Comparison of ENCODE assay signal across 1 cellular context in the genomic region with DNA sequence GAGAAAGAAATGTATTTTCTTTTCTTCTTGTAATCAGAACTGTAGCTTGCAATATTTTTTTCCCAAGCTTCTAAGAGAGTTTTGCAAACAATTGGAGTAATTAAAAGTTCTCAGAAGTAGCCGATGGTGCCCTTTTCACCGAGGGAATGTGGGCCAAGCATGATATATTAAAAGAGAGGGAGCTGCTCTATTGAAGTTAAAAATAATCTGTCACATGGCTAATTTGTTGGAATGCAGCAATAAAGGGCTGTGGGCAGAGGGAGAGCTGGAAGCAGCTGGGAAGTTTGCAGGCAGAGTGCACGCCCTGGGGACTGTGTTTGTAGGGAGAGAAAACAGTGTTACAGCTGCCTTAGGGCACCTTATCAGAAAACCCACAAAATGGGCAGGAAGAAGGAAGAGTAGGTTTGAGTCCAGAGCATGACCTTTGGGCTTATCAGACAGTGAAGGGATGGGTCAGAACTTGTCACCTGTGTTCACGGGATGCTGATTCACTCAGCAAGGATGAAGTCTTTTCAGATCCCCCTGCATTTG.
TF ChIP-seq lines count a peak whose summit lies in the region.

No MANE protein-coding gene starts in this region.

TF ChIP-seq in HepG2, 621 proteins besides CTCF, POLR2A, EP300 and RAD21 (continued from another document and continues in another):
- TF ChIP-seq, protein P1, sequence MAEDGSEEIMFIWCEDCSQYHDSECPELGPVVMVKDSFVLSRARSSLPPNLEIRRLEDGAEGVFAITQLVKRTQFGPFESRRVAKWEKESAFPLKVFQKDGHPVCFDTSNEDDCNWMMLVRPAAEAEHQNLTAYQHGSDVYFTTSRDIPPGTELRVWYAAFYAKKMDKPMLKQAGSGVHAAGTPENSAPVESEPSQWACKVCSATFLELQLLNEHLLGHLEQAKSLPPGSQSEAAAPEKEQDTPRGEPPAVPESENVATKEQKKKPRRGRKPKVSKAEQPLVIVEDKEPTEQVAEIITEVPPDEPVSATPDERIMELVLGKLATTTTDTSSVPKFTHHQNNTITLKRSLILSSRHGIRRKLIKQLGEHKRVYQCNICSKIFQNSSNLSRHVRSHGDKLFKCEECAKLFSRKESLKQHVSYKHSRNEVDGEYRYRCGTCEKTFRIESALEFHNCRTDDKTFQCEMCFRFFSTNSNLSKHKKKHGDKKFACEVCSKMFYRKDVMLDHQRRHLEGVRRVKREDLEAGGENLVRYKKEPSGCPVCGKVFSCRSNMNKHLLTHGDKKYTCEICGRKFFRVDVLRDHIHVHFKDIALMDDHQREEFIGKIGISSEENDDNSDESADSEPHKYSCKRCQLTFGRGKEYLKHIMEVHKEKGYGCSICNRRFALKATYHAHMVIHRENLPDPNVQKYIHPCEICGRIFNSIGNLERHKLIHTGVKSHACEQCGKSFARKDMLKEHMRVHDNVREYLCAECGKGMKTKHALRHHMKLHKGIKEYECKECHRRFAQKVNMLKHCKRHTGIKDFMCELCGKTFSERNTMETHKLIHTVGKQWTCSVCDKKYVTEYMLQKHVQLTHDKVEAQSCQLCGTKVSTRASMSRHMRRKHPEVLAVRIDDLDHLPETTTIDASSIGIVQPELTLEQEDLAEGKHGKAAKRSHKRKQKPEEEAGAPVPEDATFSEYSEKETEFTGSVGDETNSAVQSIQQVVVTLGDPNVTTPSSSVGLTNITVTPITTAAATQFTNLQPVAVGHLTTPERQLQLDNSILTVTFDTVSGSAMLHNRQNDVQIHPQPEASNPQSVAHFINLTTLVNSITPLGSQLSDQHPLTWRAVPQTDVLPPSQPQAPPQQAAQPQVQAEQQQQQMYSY (CRISPR knock-in tag; IDR thresholded peaks at IDR 0.05): 0 out of 2 replicates have a peak, but pooled peaks have one; percentile 57
- TF ChIP-seq ZNF792 (CRISPR knock-in tag; IDR thresholded peaks at IDR 0.05) (0 out of 2 replicates have a peak, but pooled peaks have one; percentile 41), SIX4 (CRISPR knock-in tag; IDR thresholded peaks at IDR 0.05) (peak; percentile 41), RFXANK (CRISPR knock-in tag; IDR thresholded peaks at IDR 0.05) (0 out of 2 replicates have a peak, but pooled peaks have one; percentile 18), NFE2 (CRISPR knock-in tag; IDR thresholded peaks at IDR 0.05) (0 out of 2 replicates have a peak, but pooled peaks have one; percentile 32), FOXA3 (CRISPR knock-in tag; IDR thresholded peaks at IDR 0.05) (peak; percentile 79), MED8 (CRISPR knock-in tag; IDR thresholded peaks at IDR 0.05; ENCODE audit: insufficient replicate concordance) (peak; percentile 77), CBX5 (CRISPR knock-in tag; IDR thresholded peaks at IDR 0.05; ENCODE audit: borderline replicate concordance) (peak; percentile 89; the same call in 1 of the 2 replicates), GFI1 (CRISPR knock-in tag; IDR thresholded peaks at IDR 0.05; ENCODE audit: borderline replicate concordance) (peak; percentile 87), DR1 (CRISPR knock-in tag; IDR thresholded peaks at IDR 0.05) (no peak), ATF1 (CRISPR knock-in tag; IDR thresholded peaks at IDR 0.05) (peak; percentile 48; the same call in 1 of the 2 replicates), HDAC2 (CRISPR knock-in tag; IDR thresholded peaks at IDR 0.05) (peak; percentile 97), RELA (CRISPR knock-in tag; IDR thresholded peaks at IDR 0.05) (peak; percentile 50; the same call in 1 of the 2 replicates), ZSCAN30 (CRISPR knock-in tag; IDR thresholded peaks at IDR 0.05) (no peak), NR2F2 (IDR thresholded peaks at IDR 0.05; ENCODE audit: borderline replicate concordance, low read depth) (peak; percentile 74; the same call in 1 of the 2 replicates), ZNF552 (CRISPR knock-in tag; IDR thresholded peaks at IDR 0.05; ENCODE audit: borderline replicate concordance) (no peak), SNAI1 (CRISPR knock-in tag; IDR thresholded peaks at IDR 0.05; ENCODE audit: borderline replicate concordance) (0 out of 2 replicates have a peak, but pooled peaks have one; percentile 25), STAT5B (CRISPR knock-in tag; IDR thresholded peaks at IDR 0.05) (0 out of 2 replicates have a peak, but pooled peaks have one; percentile 45), FOXJ3 (CRISPR knock-in tag; IDR thresholded peaks at IDR 0.05; ENCODE audit: borderline replicate concordance) (peak; percentile 84), ZNF251 (CRISPR knock-in tag; IDR thresholded peaks at IDR 0.05) (no peak), ARNTL (CRISPR knock-in tag; IDR thresholded peaks at IDR 0.05) (peak; percentile 68; the same call in 1 of the 2 replicates), ZFP37 (CRISPR knock-in tag; IDR thresholded peaks at IDR 0.05; ENCODE audit: borderline replicate concordance) (no peak), ARID2 (CRISPR knock-in tag; IDR thresholded peaks at IDR 0.05; ENCODE audit: borderline replicate concordance) (0 out of 2 replicates have a peak, but pooled peaks have one; percentile 32), MIXL1 (CRISPR knock-in tag; IDR thresholded peaks at IDR 0.05) (peak; percentile 80; the same call in 1 of the 2 replicates)
- TF ChIP-seq, protein P2, sequence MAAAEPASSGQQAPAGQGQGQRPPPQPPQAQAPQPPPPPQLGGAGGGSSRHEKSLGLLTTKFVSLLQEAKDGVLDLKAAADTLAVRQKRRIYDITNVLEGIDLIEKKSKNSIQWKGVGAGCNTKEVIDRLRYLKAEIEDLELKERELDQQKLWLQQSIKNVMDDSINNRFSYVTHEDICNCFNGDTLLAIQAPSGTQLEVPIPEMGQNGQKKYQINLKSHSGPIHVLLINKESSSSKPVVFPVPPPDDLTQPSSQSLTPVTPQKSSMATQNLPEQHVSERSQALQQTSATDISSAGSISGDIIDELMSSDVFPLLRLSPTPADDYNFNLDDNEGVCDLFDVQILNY (CRISPR knock-in tag; conservative IDR thresholded peaks at IDR 0.05): no peak
- TF ChIP-seq, protein P3, sequence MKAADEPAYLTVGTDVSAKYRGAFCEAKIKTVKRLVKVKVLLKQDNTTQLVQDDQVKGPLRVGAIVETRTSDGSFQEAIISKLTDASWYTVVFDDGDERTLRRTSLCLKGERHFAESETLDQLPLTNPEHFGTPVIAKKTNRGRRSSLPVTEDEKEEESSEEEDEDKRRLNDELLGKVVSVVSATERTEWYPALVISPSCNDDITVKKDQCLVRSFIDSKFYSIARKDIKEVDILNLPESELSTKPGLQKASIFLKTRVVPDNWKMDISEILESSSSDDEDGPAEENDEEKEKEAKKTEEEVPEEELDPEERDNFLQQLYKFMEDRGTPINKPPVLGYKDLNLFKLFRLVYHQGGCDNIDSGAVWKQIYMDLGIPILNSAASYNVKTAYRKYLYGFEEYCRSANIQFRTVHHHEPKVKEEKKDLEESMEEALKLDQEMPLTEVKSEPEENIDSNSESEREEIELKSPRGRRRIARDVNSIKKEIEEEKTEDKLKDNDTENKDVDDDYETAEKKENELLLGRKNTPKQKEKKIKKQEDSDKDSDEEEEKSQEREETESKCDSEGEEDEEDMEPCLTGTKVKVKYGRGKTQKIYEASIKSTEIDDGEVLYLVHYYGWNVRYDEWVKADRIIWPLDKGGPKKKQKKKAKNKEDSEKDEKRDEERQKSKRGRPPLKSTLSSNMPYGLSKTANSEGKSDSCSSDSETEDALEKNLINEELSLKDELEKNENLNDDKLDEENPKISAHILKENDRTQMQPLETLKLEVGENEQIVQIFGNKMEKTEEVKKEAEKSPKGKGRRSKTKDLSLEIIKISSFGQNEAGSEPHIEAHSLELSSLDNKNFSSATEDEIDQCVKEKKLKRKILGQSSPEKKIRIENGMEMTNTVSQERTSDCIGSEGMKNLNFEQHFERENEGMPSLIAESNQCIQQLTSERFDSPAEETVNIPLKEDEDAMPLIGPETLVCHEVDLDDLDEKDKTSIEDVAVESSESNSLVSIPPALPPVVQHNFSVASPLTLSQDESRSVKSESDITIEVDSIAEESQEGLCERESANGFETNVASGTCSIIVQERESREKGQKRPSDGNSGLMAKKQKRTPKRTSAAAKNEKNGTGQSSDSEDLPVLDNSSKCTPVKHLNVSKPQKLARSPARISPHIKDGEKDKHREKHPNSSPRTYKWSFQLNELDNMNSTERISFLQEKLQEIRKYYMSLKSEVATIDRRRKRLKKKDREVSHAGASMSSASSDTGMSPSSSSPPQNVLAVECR (CRISPR knock-in tag; IDR thresholded peaks at IDR 0.05; ENCODE audit: borderline replicate concordance): peak; percentile 42; the same call in 1 of the 2 replicates
- TF ChIP-seq, protein P4, sequence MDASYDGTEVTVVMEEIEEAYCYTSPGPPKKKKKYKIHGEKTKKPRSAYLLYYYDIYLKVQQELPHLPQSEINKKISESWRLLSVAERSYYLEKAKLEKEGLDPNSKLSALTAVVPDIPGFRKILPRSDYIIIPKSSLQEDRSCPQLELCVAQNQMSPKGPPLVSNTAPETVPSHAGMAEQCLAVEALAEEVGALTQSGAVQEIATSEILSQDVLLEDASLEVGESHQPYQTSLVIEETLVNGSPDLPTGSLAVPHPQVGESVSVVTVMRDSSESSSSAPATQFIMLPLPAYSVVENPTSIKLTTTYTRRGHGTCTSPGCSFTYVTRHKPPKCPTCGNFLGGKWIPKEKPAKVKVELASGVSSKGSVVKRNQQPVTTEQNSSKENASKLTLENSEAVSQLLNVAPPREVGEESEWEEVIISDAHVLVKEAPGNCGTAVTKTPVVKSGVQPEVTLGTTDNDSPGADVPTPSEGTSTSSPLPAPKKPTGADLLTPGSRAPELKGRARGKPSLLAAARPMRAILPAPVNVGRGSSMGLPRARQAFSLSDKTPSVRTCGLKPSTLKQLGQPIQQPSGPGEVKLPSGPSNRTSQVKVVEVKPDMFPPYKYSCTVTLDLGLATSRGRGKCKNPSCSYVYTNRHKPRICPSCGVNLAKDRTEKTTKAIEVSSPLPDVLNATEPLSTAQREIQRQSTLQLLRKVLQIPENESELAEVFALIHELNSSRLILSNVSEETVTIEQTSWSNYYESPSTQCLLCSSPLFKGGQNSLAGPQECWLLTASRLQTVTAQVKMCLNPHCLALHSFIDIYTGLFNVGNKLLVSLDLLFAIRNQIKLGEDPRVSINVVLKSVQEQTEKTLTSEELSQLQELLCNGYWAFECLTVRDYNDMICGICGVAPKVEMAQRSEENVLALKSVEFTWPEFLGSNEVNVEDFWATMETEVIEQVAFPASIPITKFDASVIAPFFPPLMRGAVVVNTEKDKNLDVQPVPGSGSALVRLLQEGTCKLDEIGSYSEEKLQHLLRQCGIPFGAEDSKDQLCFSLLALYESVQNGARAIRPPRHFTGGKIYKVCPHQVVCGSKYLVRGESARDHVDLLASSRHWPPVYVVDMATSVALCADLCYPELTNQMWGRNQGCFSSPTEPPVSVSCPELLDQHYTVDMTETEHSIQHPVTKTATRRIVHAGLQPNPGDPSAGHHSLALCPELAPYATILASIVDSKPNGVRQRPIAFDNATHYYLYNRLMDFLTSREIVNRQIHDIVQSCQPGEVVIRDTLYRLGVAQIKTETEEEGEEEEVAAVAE (CRISPR knock-in tag; IDR thresholded peaks at IDR 0.05; ENCODE audit: borderline replicate concordance): 0 out of 2 replicates have a peak, but pooled peaks have one; percentile 32
- TF ChIP-seq, protein P5, sequence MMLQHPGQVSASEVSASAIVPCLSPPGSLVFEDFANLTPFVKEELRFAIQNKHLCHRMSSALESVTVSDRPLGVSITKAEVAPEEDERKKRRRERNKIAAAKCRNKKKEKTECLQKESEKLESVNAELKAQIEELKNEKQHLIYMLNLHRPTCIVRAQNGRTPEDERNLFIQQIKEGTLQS (CRISPR knock-in tag; IDR thresholded peaks at IDR 0.05): peak; percentile 70; the same call in 1 of the 2 replicates
- TF ChIP-seq, protein P6, sequence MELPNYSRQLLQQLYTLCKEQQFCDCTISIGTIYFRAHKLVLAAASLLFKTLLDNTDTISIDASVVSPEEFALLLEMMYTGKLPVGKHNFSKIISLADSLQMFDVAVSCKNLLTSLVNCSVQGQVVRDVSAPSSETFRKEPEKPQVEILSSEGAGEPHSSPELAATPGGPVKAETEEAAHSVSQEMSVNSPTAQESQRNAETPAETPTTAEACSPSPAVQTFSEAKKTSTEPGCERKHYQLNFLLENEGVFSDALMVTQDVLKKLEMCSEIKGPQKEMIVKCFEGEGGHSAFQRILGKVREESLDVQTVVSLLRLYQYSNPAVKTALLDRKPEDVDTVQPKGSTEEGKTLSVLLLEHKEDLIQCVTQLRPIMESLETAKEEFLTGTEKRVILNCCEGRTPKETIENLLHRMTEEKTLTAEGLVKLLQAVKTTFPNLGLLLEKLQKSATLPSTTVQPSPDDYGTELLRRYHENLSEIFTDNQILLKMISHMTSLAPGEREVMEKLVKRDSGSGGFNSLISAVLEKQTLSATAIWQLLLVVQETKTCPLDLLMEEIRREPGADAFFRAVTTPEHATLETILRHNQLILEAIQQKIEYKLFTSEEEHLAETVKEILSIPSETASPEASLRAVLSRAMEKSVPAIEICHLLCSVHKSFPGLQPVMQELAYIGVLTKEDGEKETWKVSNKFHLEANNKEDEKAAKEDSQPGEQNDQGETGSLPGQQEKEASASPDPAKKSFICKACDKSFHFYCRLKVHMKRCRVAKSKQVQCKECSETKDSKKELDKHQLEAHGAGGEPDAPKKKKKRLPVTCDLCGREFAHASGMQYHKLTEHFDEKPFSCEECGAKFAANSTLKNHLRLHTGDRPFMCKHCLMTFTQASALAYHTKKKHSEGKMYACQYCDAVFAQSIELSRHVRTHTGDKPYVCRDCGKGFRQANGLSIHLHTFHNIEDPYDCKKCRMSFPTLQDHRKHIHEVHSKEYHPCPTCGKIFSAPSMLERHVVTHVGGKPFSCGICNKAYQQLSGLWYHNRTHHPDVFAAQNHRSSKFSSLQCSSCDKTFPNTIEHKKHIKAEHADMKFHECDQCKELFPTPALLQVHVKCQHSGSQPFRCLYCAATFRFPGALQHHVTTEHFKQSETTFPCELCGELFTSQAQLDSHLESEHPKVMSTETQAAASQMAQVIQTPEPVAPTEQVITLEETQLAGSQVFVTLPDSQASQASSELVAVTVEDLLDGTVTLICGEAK (IDR thresholded peaks at IDR 0.05): no peak
- TF ChIP-seq, protein P6 (CRISPR knock-in tag; IDR thresholded peaks at IDR 0.05): no peak
